ENCODE assay signal across 3 cellular contexts in genomic region chr15:93070901-93071300, GRCh38.
TF ChIP-seq lines count a peak whose summit lies in the region.

No MANE protein-coding gene starts in this region.

TF ChIP-seq in SK-N-SH, 30 proteins besides CTCF, POLR2A, EP300 and RAD21 (continued from another document):
- TF ChIP-seq, protein P1, sequence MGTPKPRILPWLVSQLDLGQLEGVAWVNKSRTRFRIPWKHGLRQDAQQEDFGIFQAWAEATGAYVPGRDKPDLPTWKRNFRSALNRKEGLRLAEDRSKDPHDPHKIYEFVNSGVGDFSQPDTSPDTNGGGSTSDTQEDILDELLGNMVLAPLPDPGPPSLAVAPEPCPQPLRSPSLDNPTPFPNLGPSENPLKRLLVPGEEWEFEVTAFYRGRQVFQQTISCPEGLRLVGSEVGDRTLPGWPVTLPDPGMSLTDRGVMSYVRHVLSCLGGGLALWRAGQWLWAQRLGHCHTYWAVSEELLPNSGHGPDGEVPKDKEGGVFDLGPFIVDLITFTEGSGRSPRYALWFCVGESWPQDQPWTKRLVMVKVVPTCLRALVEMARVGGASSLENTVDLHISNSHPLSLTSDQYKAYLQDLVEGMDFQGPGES (IDR thresholded peaks at IDR 0.05; ENCODE audit: low read depth, low read length), result no peak
- TF ChIP-seq POLR2AphosphoS5 (IDR thresholded peaks at IDR 0.05; ENCODE audit: low read depth, low read length), result no peak
- TF ChIP-seq GATA2 (CRISPR knock-in tag; IDR thresholded peaks at IDR 0.05), result no peak
- no peak for TF ChIP-seq NRF1 (IDR thresholded peaks at IDR 0.05; ENCODE audit: low read depth, low read length)
- no peak for TF ChIP-seq RFX5 (IDR thresholded peaks at IDR 0.05; ENCODE audit: low read length)
- no peak for TF ChIP-seq TCF12 (IDR thresholded peaks at IDR 0.05)
- TF ChIP-seq GABPA (IDR thresholded peaks at IDR 0.05; ENCODE audit: low read depth), result no peak
- no peak for TF ChIP-seq TEAD4 (IDR thresholded peaks at IDR 0.05; ENCODE audit: borderline replicate concordance, insufficient read depth)
- no peak for TF ChIP-seq SMC3 (IDR thresholded peaks at IDR 0.05; ENCODE audit: low read depth, low read length)
TF ChIP-seq in SK-N-SH: peak in this region for 0.

TF ChIP-seq in SK-N-SH treated with all-trans-retinoic acid at 6 μM for 48 hours, 23 proteins besides CTCF, POLR2A, EP300 and RAD21 (continued from another document):
- TF ChIP-seq TSHZ2 (CRISPR knock-in tag; IDR thresholded peaks at IDR 0.05), result no peak
- no peak for TF ChIP-seq PPARA (CRISPR knock-in tag; IDR thresholded peaks at IDR 0.05; ENCODE audit: borderline replicate concordance)
- no peak for TF ChIP-seq ISL1 (CRISPR knock-in tag; IDR thresholded peaks at IDR 0.05)
- TF ChIP-seq TOX (CRISPR knock-in tag; IDR thresholded peaks at IDR 0.05; ENCODE audit: borderline replicate concordance), result no peak
- no peak for TF ChIP-seq POU6F1 (CRISPR knock-in tag; IDR thresholded peaks at IDR 0.05; ENCODE audit: borderline replicate concordance, low read depth)
- no peak for TF ChIP-seq BACH2 (CRISPR knock-in tag; IDR thresholded peaks at IDR 0.05; ENCODE audit: borderline replicate concordance)
- no peak for TF ChIP-seq CSRNP3 (CRISPR knock-in tag; IDR thresholded peaks at IDR 0.05)
- TF ChIP-seq GLIS3 (CRISPR knock-in tag; IDR thresholded peaks at IDR 0.05), result no peak
- TF ChIP-seq ARNTL (CRISPR knock-in tag; IDR thresholded peaks at IDR 0.05; ENCODE audit: borderline replicate concordance, low read depth), result no peak
- no peak for TF ChIP-seq ZNF565 (CRISPR knock-in tag; conservative IDR thresholded peaks at IDR 0.05; ENCODE audit: low read depth)

TF ChIP-seq in neural cell, 6 proteins besides CTCF, POLR2A, EP300 and RAD21 (continued from another document):
- TF ChIP-seq, protein P2, sequence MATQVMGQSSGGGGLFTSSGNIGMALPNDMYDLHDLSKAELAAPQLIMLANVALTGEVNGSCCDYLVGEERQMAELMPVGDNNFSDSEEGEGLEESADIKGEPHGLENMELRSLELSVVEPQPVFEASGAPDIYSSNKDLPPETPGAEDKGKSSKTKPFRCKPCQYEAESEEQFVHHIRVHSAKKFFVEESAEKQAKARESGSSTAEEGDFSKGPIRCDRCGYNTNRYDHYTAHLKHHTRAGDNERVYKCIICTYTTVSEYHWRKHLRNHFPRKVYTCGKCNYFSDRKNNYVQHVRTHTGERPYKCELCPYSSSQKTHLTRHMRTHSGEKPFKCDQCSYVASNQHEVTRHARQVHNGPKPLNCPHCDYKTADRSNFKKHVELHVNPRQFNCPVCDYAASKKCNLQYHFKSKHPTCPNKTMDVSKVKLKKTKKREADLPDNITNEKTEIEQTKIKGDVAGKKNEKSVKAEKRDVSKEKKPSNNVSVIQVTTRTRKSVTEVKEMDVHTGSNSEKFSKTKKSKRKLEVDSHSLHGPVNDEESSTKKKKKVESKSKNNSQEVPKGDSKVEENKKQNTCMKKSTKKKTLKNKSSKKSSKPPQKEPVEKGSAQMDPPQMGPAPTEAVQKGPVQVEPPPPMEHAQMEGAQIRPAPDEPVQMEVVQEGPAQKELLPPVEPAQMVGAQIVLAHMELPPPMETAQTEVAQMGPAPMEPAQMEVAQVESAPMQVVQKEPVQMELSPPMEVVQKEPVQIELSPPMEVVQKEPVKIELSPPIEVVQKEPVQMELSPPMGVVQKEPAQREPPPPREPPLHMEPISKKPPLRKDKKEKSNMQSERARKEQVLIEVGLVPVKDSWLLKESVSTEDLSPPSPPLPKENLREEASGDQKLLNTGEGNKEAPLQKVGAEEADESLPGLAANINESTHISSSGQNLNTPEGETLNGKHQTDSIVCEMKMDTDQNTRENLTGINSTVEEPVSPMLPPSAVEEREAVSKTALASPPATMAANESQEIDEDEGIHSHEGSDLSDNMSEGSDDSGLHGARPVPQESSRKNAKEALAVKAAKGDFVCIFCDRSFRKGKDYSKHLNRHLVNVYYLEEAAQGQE (IDR thresholded peaks at IDR 0.05; ENCODE audit: borderline replicate concordance), result no peak
- TF ChIP-seq SMC3 (conservative IDR thresholded peaks at IDR 0.05; ENCODE audit: poor library complexity) (no peak), EZH2 (IDR thresholded peaks at IDR 0.05; ENCODE audit: borderline replicate concordance, insufficient read depth, low read length, poor library complexity, severe bottlenecking) (no peak)
